26 cellular contexts compared by ENCODE assay signal in the genomic region with DNA sequence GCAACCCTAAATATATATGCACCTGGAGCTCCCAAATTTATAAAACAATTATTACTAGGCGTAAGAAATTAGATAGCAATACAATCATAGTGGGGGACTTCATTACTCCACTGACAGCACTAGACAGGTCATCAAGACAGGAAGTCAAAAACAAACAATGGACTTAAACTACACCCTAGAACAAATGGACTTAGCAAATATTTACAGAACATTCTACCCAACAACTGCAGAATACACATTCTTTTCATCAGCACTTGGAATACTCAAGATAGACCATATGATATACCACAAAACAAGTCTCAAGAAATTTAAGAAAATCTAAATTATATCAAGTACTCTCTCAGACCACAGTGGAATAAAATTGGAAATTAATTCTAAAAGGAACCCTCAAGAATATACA.
"Had no signal": no experiment of that assay in that cellular context is flagged by ENCODE, and none has a peak within 500 bp of the region (broad histone marks: within the 10 kb centered on the region; RNA-seq: fewer than 3 reads in every experiment).

No MANE protein-coding gene starts in this region.

- H3K4me1 Mint-ChIP-seq: activated naive CD4-positive, alpha-beta T cell treated with anti-CD3 and anti-CD28 coated beads, Interleukin-2, amount 50 U/mL, for 24 hours; activated naive CD8-positive, alpha-beta T cell treated with anti-CD3 and anti-CD28 coated beads, Interleukin-2, amount 10 ng/mL, durations not matched to agents 7 days and 5 days; central memory CD8-positive, alpha-beta T cell had no signal

- H3K36me3 ChIP-seq: ascending aorta, cardiac muscle cell, colonic mucosa, WERI-Rb-1 had no signal

- H3K9me3 ChIP-seq: ascending aorta, colonic mucosa had no signal

- H3K27me3 Mint-ChIP-seq: activated naive CD4-positive, alpha-beta T cell treated with anti-CD3 and anti-CD28 coated beads, Interleukin-2, amount 50 U/mL, for 24 hours had no signal

- H3K4me1 ChIP-seq: ascending aorta, colonic mucosa had no signal

- DNase-seq: activated CD4-positive, alpha-beta T cell treated with anti-CD3 and anti-CD28 coated beads, Interleukin-2, amount 10 ng/mL, durations not matched to agents 24 days and 14 days; activated CD4-positive, alpha-beta T cell treated with anti-CD3 and anti-CD28 coated beads, Interleukin-2, amount 50 U/mL, for 4 hours; activated CD8-positive, alpha-beta T cell treated with anti-CD3 and anti-CD28 coated beads for 36 hours; activated gamma-delta T cell; activated naive CD4-positive, alpha-beta T cell treated with Interleukin-2 at 50 U/mL for 16 hours; activated naive CD8-positive, alpha-beta T cell treated with anti-CD3 and anti-CD28 coated beads, Interleukin-2, amount 10 ng/mL, durations not matched to agents 7 days and 5 days; activated T-cell treated with anti-CD3 and anti-CD28 coated beads, Interleukin-2, amount 50 U/mL, for 24 hours; amygdala; colonic mucosa; NCI-H1092 treated with DMSO at 0.1 percent for 48 hours; NCI-H1417; NCI-H1930; NCI-H2081 treated with DMSO at 0.1 percent for 48 hours; NCI-H345; NCI-H524 treated with DMSO at 0.1 percent for 48 hours; PC-9; T1000; WERI-Rb-1 had no signal

- H3K4me3 Mint-ChIP-seq: activated CD4-positive, alpha-beta T cell treated with anti-CD3 and anti-CD28 coated beads, Interleukin-2, amount 10 ng/mL, durations not matched to agents 24 days and 14 days; activated CD8-positive, alpha-beta T cell treated with anti-CD3 and anti-CD28 coated beads for 36 hours; activated naive CD4-positive, alpha-beta T cell treated with anti-CD3 and anti-CD28 coated beads, Interleukin-2, amount 50 U/mL, for 24 hours; activated naive CD8-positive, alpha-beta T cell treated with anti-CD3 and anti-CD28 coated beads, Interleukin-2, amount 10 ng/mL, durations not matched to agents 7 days and 5 days; activated T-cell treated with anti-CD3 and anti-CD28 coated beads, Interleukin-2, amount 50 U/mL, for 24 hours; central memory CD8-positive, alpha-beta T cell had no signal

- H3K4me3 ChIP-seq: ascending aorta, cardiac muscle cell, colonic mucosa, PC-9 had no signal

- H3K9me3 Mint-ChIP-seq: activated CD4-positive, alpha-beta T cell treated with anti-CD3 and anti-CD28 coated beads, Interleukin-2, amount 10 ng/mL, durations not matched to agents 24 days and 14 days; activated naive CD4-positive, alpha-beta T cell treated with anti-CD3 and anti-CD28 coated beads, Interleukin-2, amount 50 U/mL, for 24 hours; activated T-cell treated with anti-CD3 and anti-CD28 coated beads, Interleukin-2, amount 50 U/mL, for 24 hours; central memory CD8-positive, alpha-beta T cell had no signal

- H2AFZ ChIP-seq: PC-9 had no signal

- H3K36me3 Mint-ChIP-seq: activated naive CD8-positive, alpha-beta T cell treated with anti-CD3 and anti-CD28 coated beads, Interleukin-2, amount 10 ng/mL, durations not matched to agents 7 days and 5 days had no signal

- H3K27me3 ChIP-seq: ascending aorta, cardiac muscle cell, colonic mucosa had no signal

- H3K4me2 ChIP-seq: PC-9 had no signal

- ATAC-seq: activated CD8-positive, alpha-beta T cell treated with anti-CD3 and anti-CD28 coated beads for 36 hours; Right ventricle myocardium inferior had no signal

- H3K27ac Mint-ChIP-seq: activated CD4-positive, alpha-beta T cell treated with anti-CD3 and anti-CD28 coated beads, Interleukin-2, amount 10 ng/mL, durations not matched to agents 24 days and 14 days; activated CD8-positive, alpha-beta T cell treated with anti-CD3 and anti-CD28 coated beads for 36 hours; activated naive CD4-positive, alpha-beta T cell treated with anti-CD3 and anti-CD28 coated beads, Interleukin-2, amount 50 U/mL, for 24 hours; activated naive CD8-positive, alpha-beta T cell treated with anti-CD3 and anti-CD28 coated beads, Interleukin-2, amount 10 ng/mL, durations not matched to agents 7 days and 5 days; activated T-cell treated with anti-CD3 and anti-CD28 coated beads, Interleukin-2, amount 50 U/mL, for 24 hours; activated T-helper 2 cell treated with anti-CD3 and anti-CD28 coated beads, Interferon-gamma antibody, Interleukin-2, Interleukin-4, amounts not matched to agents 10 μg/mL and 5 μg/mL and 100 μg/mL, durations not matched to agents 14 hours and 24 hours and 36 hours had no signal

- H3K27ac ChIP-seq: ascending aorta, cardiac muscle cell, colonic mucosa, PC-9, RWPE1, WERI-Rb-1 had no signal

- FAIRE-seq: RCC 7860 had no signal
